ENCODE assay signal across 38 cellular contexts in the genomic region with DNA sequence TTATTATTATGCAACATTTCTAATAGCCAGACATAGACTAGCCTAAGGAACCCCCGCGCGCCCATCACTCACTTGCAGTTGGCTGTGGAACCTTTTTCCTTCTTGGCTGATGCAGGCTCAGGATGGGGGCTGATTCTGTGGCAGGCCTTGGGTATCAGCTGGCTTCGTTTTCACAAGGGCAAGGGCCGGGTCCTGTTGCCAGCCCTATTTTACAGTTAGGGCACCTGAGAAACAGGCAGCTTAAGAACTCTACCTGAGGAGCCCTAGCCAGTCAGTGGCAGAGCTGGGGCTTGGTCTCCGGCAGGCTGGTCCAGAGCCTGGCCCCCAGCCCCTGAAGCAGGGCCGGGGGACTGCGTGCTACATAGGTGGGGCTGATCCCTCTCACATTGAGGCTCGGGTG. TPM values are rescaled to one million over a fixed set of nuclear protein-coding genes. Genes with fewer than 3 reads are reported as not detected.
"Had no signal": no experiment of that assay in that cellular context is flagged by ENCODE, and none has a peak within 500 bp of the region (broad histone marks: within the 10 kb centered on the region; RNA-seq: fewer than 3 reads in every experiment).

No MANE protein-coding gene starts in this region.

- H3K27ac Mint-ChIP-seq: activated B cell treated with CpG ODN at 0.5 μM for 24 hours; activated CD8-positive, alpha-beta memory T cell treated with anti-CD3 and anti-CD28 coated beads, Interleukin-2, amount 10 ng/mL, durations not matched to agents 7 days and 5 days; activated CD8-positive, alpha-beta T cell treated with anti-CD3 and anti-CD28 coated beads for 36 hours; activated naive CD4-positive, alpha-beta T cell treated with anti-CD3 and anti-CD28 coated beads, Interleukin-2, amount 10 ng/mL, durations not matched to agents 7 days and 5 days; activated naive CD4-positive, alpha-beta T cell treated with anti-CD3 and anti-CD28 coated beads, Interleukin-2, amount 50 U/mL, for 72 hours; activated naive CD8-positive, alpha-beta T cell treated with anti-CD3 and anti-CD28 coated beads, Interleukin-2, amount 10 ng/mL, durations not matched to agents 7 days and 5 days; activated T-cell treated with anti-CD3 and anti-CD28 coated beads, Interleukin-2, amount 50 U/mL, for 24 hours; dendritic cell treated with granulocyte-macrophage colony-stimulating factor and Interleukin-4, amounts not matched to agents 40 ng/mL and 50 ng/mL, for 4 days; T-helper 17 cell; T-helper 2 cell treated with Interferon-gamma antibody and Interleukin-4, amounts not matched to agents 5 μg/mL and 100 μg/mL, for 36 hours had no signal

- H3K4me3 ChIP-seq: coronary artery, dorsolateral prefrontal cortex, esophagus muscularis mucosa, gastroesophageal sphincter had no signal

- H3K9me3 ChIP-seq: esophagus muscularis mucosa, gastroesophageal sphincter had no signal

- H3K4me1 ChIP-seq: esophagus muscularis mucosa, gastroesophageal sphincter had no signal

- H3K27ac ChIP-seq: brain microvascular endothelial cell, coronary artery, dorsolateral prefrontal cortex, esophagus muscularis mucosa, gastroesophageal sphincter, WERI-Rb-1 had no signal

- H3K27me3 ChIP-seq: brain microvascular endothelial cell had no signal

- DNase-seq: activated B cell treated with CpG ODN at 0.5 μM for 24 hours; activated CD4-positive, alpha-beta T cell treated with anti-CD3 and anti-CD28 coated beads for 48 hours; activated CD4-positive, alpha-beta T cell treated with anti-CD3 and anti-CD28 coated beads, Interleukin-2, amount 50 U/mL, for 1 hour; activated CD4-positive, alpha-beta T cell treated with anti-CD3 and anti-CD28 coated beads, Interleukin-2, amount 50 U/mL, for 48 hours; activated CD8-positive, alpha-beta memory T cell treated with anti-CD3 and anti-CD28 coated beads, Interleukin-2, amount 10 ng/mL, durations not matched to agents 7 days and 5 days; activated CD8-positive, alpha-beta memory T cell treated with anti-CD3 and anti-CD28 coated beads, Interleukin-2, amount 50 U/mL, for 4 hours; activated CD8-positive, alpha-beta T cell treated with anti-CD3 and anti-CD28 coated beads for 36 hours; activated gamma-delta T cell; activated naive CD4-positive, alpha-beta T cell; activated naive CD4-positive, alpha-beta T cell treated with anti-CD3 and anti-CD28 coated beads, Interleukin-2, amount 10 ng/mL, durations not matched to agents 7 days and 5 days; activated naive CD8-positive, alpha-beta T cell treated with anti-CD3 and anti-CD28 coated beads, Interleukin-2, amount 10 ng/mL, durations not matched to agents 7 days and 5 days; activated T-cell treated with anti-CD3 and anti-CD28 coated beads for 4 hours; activated T-cell treated with anti-CD3 and anti-CD28 coated beads, Interleukin-2, amount 50 U/mL, for 24 hours; activated T-cell treated with anti-CD3 and anti-CD28 coated beads, Interleukin-2, amount 50 U/mL, for 72 hours; amniotic stem cell; anterior cingulate cortex; brain microvascular endothelial cell; dorsolateral prefrontal cortex; effector CD4-positive, alpha-beta T cell; effector memory CD8-positive, alpha-beta T cell; erythroblast; foreskin melanocyte; T-helper 1 cell; T-helper 17 cell; T1000; WERI-Rb-1 had no signal

- H3K4me3 Mint-ChIP-seq: activated B cell treated with CpG ODN at 0.5 μM for 24 hours; activated CD8-positive, alpha-beta memory T cell treated with anti-CD3 and anti-CD28 coated beads, Interleukin-2, amount 10 ng/mL, durations not matched to agents 7 days and 5 days; activated CD8-positive, alpha-beta T cell treated with anti-CD3 and anti-CD28 coated beads for 36 hours; activated naive CD4-positive, alpha-beta T cell treated with anti-CD3 and anti-CD28 coated beads, Interleukin-2, amount 10 ng/mL, durations not matched to agents 7 days and 5 days; activated naive CD8-positive, alpha-beta T cell treated with anti-CD3 and anti-CD28 coated beads, Interleukin-2, amount 10 ng/mL, durations not matched to agents 7 days and 5 days; activated T-cell treated with anti-CD3 and anti-CD28 coated beads, Interleukin-2, amount 50 U/mL, for 24 hours; activated T-cell treated with anti-CD3 and anti-CD28 coated beads, Interleukin-2, amount 50 U/mL, for 72 hours; central memory CD8-positive, alpha-beta T cell; dendritic cell treated with granulocyte-macrophage colony-stimulating factor and Interleukin-4, amounts not matched to agents 40 ng/mL and 50 ng/mL, for 4 days; effector memory CD8-positive, alpha-beta T cell; T-helper 17 cell; T-helper 2 cell treated with Interferon-gamma antibody and Interleukin-4, amounts not matched to agents 5 μg/mL and 100 μg/mL, for 36 hours had no signal

- H3K9me3 Mint-ChIP-seq: activated B cell treated with CpG ODN at 0.5 μM for 24 hours; central memory CD8-positive, alpha-beta T cell had no signal

- ATAC-seq: activated CD4-positive, CD25-positive, alpha-beta regulatory T cell treated with anti-CD3 and anti-CD28 coated beads, Interleukin-2, amount 50 U/mL, for 24 hours; activated CD8-positive, alpha-beta memory T cell treated with anti-CD3 and anti-CD28 coated beads, Interleukin-2, amount 10 ng/mL, durations not matched to agents 7 days and 5 days; activated CD8-positive, alpha-beta T cell treated with anti-CD3 and anti-CD28 coated beads for 36 hours; activated naive CD4-positive, alpha-beta T cell treated with anti-CD3 and anti-CD28 coated beads, Interleukin-2, amount 50 U/mL, for 72 hours; activated T-cell treated with anti-CD3 and anti-CD28 coated beads, Interleukin-2, amount 50 U/mL, for 72 hours; effector memory CD8-positive, alpha-beta T cell; gastroesophageal sphincter; T-helper 17 cell had no signal

- H3K36me3 ChIP-seq: brain microvascular endothelial cell, esophagus muscularis mucosa, gastroesophageal sphincter had no signal

RNA-seq across cellular contexts. Expression of gene ADGRG5, which starts 28.7 kb away (rescaled TPM):
- total RNA-seq: bronchial epithelial cell, fibroblast of lung, fibroblast of villous mesenchyme, glomerular endothelial cell had no signal
- polyA plus RNA-seq: fibroblast of lung had no signal
